Comparison of ENCODE assay signal across 9 cellular contexts in the genomic region with DNA sequence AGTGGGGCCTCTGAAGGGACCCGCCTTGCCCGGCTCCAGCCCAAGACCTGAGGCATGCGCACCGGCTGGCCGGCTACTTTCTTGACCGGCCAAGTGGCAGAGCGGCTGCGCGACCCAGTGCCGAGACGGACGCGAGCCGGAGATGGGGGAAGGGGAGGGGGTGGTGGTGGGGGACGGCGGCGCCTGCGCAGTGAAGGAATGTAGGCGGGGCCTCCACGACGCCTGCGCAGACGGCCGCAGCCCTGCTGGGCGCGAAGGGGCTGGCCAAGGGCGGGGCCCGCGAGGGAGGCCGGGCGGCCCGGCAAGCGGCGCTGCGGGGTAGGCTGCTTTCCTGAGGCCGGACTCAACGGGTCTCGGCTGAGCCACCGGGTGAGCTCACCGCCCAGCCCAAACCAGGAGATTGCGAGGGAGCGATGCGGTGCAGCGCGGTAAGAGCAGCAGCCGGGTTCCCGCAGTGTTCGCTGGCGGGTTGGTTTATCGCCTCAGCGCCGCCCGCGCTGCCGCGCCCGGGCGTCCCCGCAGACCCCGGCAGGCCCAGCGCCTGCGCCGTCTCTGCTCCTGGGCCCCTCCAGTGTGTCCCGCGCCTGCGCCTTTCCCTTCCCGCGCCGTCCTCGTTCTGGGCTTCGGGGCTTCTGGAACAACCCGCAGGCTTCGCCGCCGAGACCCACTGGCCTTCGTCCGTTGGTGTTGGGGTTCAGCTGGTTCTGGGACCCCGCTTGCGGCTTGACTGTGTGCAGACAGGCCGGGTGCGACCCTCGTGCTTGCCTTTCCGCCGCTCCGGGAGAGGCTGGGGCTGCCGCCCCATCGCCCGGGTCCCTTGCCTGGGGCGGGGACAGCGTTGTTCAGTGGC. TPM values are rescaled to one million over a fixed set of nuclear protein-coding genes. Genes with fewer than 3 reads are reported as not detected.
DNase-seq lines count a peak whose midpoint lies in the region; ATAC-seq, FAIRE-seq and TF ChIP-seq lines count a peak whose summit lies in the region.
"Had no signal": no experiment of that assay in that cellular context is flagged by ENCODE, and none has a peak within 500 bp of the region (broad histone marks: within the 10 kb centered on the region; RNA-seq: fewer than 3 reads in every experiment).

A gene with protein sequence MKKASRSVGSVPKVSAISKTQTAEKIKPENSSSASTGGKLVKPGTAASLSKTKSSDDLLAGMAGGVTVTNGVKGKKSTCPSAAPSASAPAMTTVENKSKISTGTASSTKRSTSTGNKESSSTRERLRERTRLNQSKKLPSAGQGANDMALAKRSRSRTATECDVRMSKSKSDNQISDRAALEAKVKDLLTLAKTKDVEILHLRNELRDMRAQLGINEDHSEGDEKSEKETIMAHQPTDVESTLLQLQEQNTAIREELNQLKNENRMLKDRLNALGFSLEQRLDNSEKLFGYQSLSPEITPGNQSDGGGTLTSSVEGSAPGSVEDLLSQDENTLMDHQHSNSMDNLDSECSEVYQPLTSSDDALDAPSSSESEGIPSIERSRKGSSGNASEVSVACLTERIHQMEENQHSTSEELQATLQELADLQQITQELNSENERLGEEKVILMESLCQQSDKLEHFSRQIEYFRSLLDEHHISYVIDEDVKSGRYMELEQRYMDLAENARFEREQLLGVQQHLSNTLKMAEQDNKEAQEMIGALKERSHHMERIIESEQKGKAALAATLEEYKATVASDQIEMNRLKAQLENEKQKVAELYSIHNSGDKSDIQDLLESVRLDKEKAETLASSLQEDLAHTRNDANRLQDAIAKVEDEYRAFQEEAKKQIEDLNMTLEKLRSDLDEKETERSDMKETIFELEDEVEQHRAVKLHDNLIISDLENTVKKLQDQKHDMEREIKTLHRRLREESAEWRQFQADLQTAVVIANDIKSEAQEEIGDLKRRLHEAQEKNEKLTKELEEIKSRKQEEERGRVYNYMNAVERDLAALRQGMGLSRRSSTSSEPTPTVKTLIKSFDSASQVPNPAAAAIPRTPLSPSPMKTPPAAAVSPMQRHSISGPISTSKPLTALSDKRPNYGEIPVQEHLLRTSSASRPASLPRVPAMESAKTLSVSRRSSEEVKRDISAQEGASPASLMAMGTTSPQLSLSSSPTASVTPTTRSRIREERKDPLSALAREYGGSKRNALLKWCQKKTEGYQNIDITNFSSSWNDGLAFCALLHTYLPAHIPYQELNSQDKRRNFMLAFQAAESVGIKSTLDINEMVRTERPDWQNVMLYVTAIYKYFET (plus strand): TSS at position 276 of the 850 bp plus-strand sequence. CDS start 31,401 bp downstream, outside the sequence.

- ATAC-seq in GM19025 (IDR thresholded peaks at IDR 0.05; ENCODE audit: low read depth, unreplicated experiment) (peak; percentile 82), HG03280 (IDR thresholded peaks at IDR 0.05; ENCODE audit: unreplicated experiment) (peak; percentile 90)

- no peaks in the 10 kb centered on the region for H3K27me3 ChIP-seq in keratinocyte (ENCODE audit: control insufficient read depth, extremely low read depth, insufficient read depth, low read length)

- peak within 1 kb of the TSS; percentile 76 for H3K4me2 ChIP-seq in keratinocyte (ENCODE audit: control insufficient read depth, extremely low read depth, insufficient read depth, low read depth, low read length)

- peak; percentile 17 for TF ChIP-seq CTCF in AG09319 (IDR thresholded peaks at IDR 0.05; ENCODE audit: low read depth, low read length)
- peak in 1 of 3 experiments; percentile 28 for TF ChIP-seq CTCF in keratinocyte (optimal IDR thresholded peaks at IDR 0.05 in 1 of 3, IDR thresholded peaks at IDR 0.05 in 1 of 3, conservative IDR thresholded peaks at IDR 0.05 in 1 of 3; ENCODE audit: extremely low read depth in 1 of 3, insufficient read depth in 2 of 3, low read length in 3 of 3)

- H3K79me2 ChIP-seq in keratinocyte (ENCODE audit: control insufficient read depth, insufficient read depth, low read length), result peaks cover 46% of the 10 kb centered on the region

- peak within 1 kb of the TSS; percentile 75 to 84 (median 75) for H3K4me3 ChIP-seq in keratinocyte (ENCODE audit: control insufficient read depth in 2 of 3, extremely low read depth in 1 of 3, insufficient read depth in 2 of 3, low read depth in 1 of 3, low read length in 3 of 3)

- DNase-seq in AG09319 (ENCODE audit: extremely low read depth, low read depth), result peak; percentile 84
- peak; percentile 91 to 96 for DNase-seq in NCI-H446 (lab: John Stamatoyannopoulos, UW)
- peak; percentile 77 for DNase-seq in activated CD4-positive, CD25-positive, alpha-beta regulatory T cell treated with anti-CD3 and anti-CD28 coated beads, Interleukin-2, amount 50 U/mL, for 16 hours (ENCODE audit: low read depth, low spot score)
- DNase-seq in central memory CD4-positive, alpha-beta T cell, result peak; percentile 90
- DNase-seq in keratinocyte (ENCODE audit: low read depth, low spot score), result peak; percentile 57
- peak; percentile 81 to 88 (median 84) for DNase-seq in stimulated activated CD4-positive, alpha-beta T cell treated with anti-CD3 and anti-CD28 coated beads, Interleukin-12 subunit alpha, Interleukin-12 subunit beta, amount 100 ng/mL, for 48 hours (ENCODE audit: low read depth in 2 of 3, low spot score in 1 of 3)

- H3K36me3 ChIP-seq in keratinocyte (ENCODE audit: control insufficient read depth in 2 of 2, extremely low read depth in 1 of 2, insufficient read depth in 2 of 2, low read length in 2 of 2), result no peaks in the 10 kb centered on the region

- peak within 1 kb of the TSS; percentile 71 for H3K27ac ChIP-seq in keratinocyte (ENCODE audit: control insufficient read depth, insufficient read depth, low read length)

- peaks cover 7% of the 10 kb centered on the region for H3K4me1 ChIP-seq in keratinocyte (ENCODE audit: control insufficient read depth, extremely low read depth, insufficient read depth, low read length)

- H4K20me1 ChIP-seq in keratinocyte (ENCODE audit: control insufficient read depth, extremely low read depth, insufficient read depth, low read length), result no peaks in the 10 kb centered on the region

- peak within 1 kb of the TSS; percentile 86 for H3K9ac ChIP-seq in keratinocyte (ENCODE audit: control insufficient read depth, extremely low read depth, insufficient read depth, low read length)

- peak within 1 kb of the TSS; percentile 91 for H2AFZ ChIP-seq in keratinocyte (ENCODE audit: control insufficient read depth, low read length)

- no peak for FAIRE-seq in keratinocyte (lab: Jason Lieb, UNC)
- FAIRE-seq: TTC549 had no signal

- no peaks in the 10 kb centered on the region for H3K9me3 ChIP-seq in keratinocyte (ENCODE audit: control insufficient read depth, low read depth, low read length)

- dilution Hi-C loops in keratinocyte (cut with MboI; ENCODE audit: extremely low pct_ligation_motif_present, low sequenced_read_pairs), result no loop called here

- H3K9me1 ChIP-seq in keratinocyte (ENCODE audit: control insufficient read depth, extremely low read depth, insufficient read depth, low read length), result no peaks in the 10 kb centered on the region

RNA-seq across cellular contexts. Expression of the gene that starts here (rescaled TPM):
- polyA plus RNA-seq in keratinocyte, result 14.5 to 19.3 TPM (median 19.3 TPM) in 3 replicates
- 17.4 TPM for polyA plus RNA-seq in keratinocyte (2011; ENCODE audit: low read depth)
- 12.3 and 14.7 TPM in 2 replicates for polyA plus RNA-seq in keratinocyte (2011; cell fraction: cytosol; rRNA removed)
- polyA plus RNA-seq in keratinocyte (2011; cell fraction: nucleus; rRNA removed), result 20.9 and 22.4 TPM in 2 replicates
- polyA plus RNA-seq in keratinocyte (2012; ENCODE audit: low replicate concordance), result 7.7 and 16.9 TPM in 2 replicates
- 18.6 to 27.7 TPM (median 19.5 TPM) in 3 replicates for polyA minus RNA-seq in keratinocyte
- polyA minus RNA-seq in keratinocyte (2011; cell fraction: cytosol; rRNA and poly(A)+ RNA removed), result 11.9 TPM
- polyA minus RNA-seq in keratinocyte (2011; cell fraction: nucleus; rRNA and poly(A)+ RNA removed), result 22.1 and 38.0 TPM in 2 replicates

Comparison
In these comparisons a context has a peak if more than half of its experiments do, and no peak if none do; other contexts are left out.
1. Peak in every context shown above with its lines: DNase-seq, ATAC-seq, H3K4me3 ChIP-seq and H3K27ac ChIP-seq.